18 cellular contexts compared by ENCODE assay signal in genomic region chr11:107397357-107397756, GRCh38.
DNase-seq lines count a peak whose midpoint lies in the region; TF ChIP-seq lines count a peak whose summit lies in the region.
"Had no signal": no experiment of that assay in that cellular context is flagged by ENCODE, and none has a peak within 500 bp of the region (broad histone marks: within the 10 kb centered on the region; RNA-seq: fewer than 3 reads in every experiment).

No MANE protein-coding gene starts in this region.

- intact Hi-C loops in PC-9 (cut with micrococcal nuclease; ENCODE audit: unreplicated experiment), result no loop called here

- H3K4me3 Mint-ChIP-seq in progenitor cell of endocrine pancreas (ENCODE audit: low read depth), result no peak overlapping the region
- no peak overlapping the region for H3K4me3 Mint-ChIP-seq in activated CD4-positive, alpha-beta memory T cell treated with anti-CD3 and anti-CD28 coated beads, Interleukin-2, amount 10 ng/mL, durations not matched to agents 7 days and 5 days

- peaks cover 5% of the 10 kb centered on the region for H3K4me1 Mint-ChIP-seq in progenitor cell of endocrine pancreas (ENCODE audit: low read depth)
- no peaks in the 10 kb centered on the region for H3K4me1 Mint-ChIP-seq in activated CD4-positive, alpha-beta memory T cell treated with anti-CD3 and anti-CD28 coated beads, Interleukin-2, amount 10 ng/mL, durations not matched to agents 7 days and 5 days

- 0 out of 2 replicates have a peak, but pooled peaks cover 5% of the 10 kb centered on the region for H3K9me2 ChIP-seq in PC-9 (ENCODE audit: insufficient read depth)
- H3K9me2 ChIP-seq in hepatocyte (replicated peaks; ENCODE audit: insufficient read depth), result no peaks in the 10 kb centered on the region

- no peak for TF ChIP-seq CTCF in PC-9 (conservative IDR thresholded peaks at IDR 0.05)
- TF ChIP-seq CTCF in hepatocyte (IDR thresholded peaks at IDR 0.05; ENCODE audit: poor library complexity), result no peak
- no peak for TF ChIP-seq CTCF in progenitor cell of endocrine pancreas (IDR thresholded peaks at IDR 0.05; ENCODE audit: unreplicated experiment)

- H3K36me3 ChIP-seq in PC-9 (ENCODE audit: low read depth), result peaks cover 23% of the 10 kb centered on the region
- H3K36me3 ChIP-seq in hepatocyte (replicated peaks; ENCODE audit: insufficient read depth, low read depth), result no peaks in the 10 kb centered on the region
- H3K36me3 ChIP-seq: prostate gland had no signal

- WGBS in hepatocyte (ENCODE audit: low lambda C conversion rate, missing lambda C conversion rate), result 73% methylated on average over 4 of the region's 4 CpGs

- H3K27me3 ChIP-seq in PC-9 (ENCODE audit: insufficient read depth, low read depth) (no peaks in the 10 kb centered on the region), hepatocyte (no peaks in the 10 kb centered on the region)
- H3K27me3 ChIP-seq: left lung had no signal

- peaks cover 46% of the 10 kb centered on the region for H3K36me3 Mint-ChIP-seq in progenitor cell of endocrine pancreas (ENCODE audit: insufficient read depth)
- peaks cover 51% of the 10 kb centered on the region for H3K36me3 Mint-ChIP-seq in activated CD4-positive, alpha-beta memory T cell treated with anti-CD3 and anti-CD28 coated beads, Interleukin-2, amount 10 ng/mL, durations not matched to agents 7 days and 5 days (ENCODE audit: low read depth)

- H3K27me3 Mint-ChIP-seq in progenitor cell of endocrine pancreas, result no peaks in the 10 kb centered on the region
- no peaks in the 10 kb centered on the region for H3K27me3 Mint-ChIP-seq in activated CD4-positive, alpha-beta memory T cell treated with anti-CD3 and anti-CD28 coated beads, Interleukin-2, amount 10 ng/mL, durations not matched to agents 7 days and 5 days

- no peaks in the 10 kb centered on the region for H3F3A ChIP-seq in PC-9 (ENCODE audit: insufficient read depth, low read depth)

- H3K27ac Mint-ChIP-seq in progenitor cell of endocrine pancreas, result peak overlapping the region; percentile 91
- no peak overlapping the region for H3K27ac Mint-ChIP-seq in activated CD4-positive, alpha-beta memory T cell treated with anti-CD3 and anti-CD28 coated beads, Interleukin-2, amount 10 ng/mL, durations not matched to agents 7 days and 5 days

- H3K4me1 ChIP-seq in PC-9 (replicated peaks; ENCODE audit: insufficient read depth) (peaks cover 10% of the 10 kb centered on the region), hepatocyte (ENCODE audit: insufficient read depth) (no peaks in the 10 kb centered on the region)
- H3K4me1 ChIP-seq: left lung, prostate gland had no signal

- POLR2A ChIA-PET in PC-9 (lab: Charles Lee; ENCODE audit: unreplicated experiment), result no interaction called here
- POLR2A ChIA-PET in activated CD4-positive, alpha-beta memory T cell treated with anti-CD3 and anti-CD28 coated beads, Interleukin-2, amount 10 ng/mL, durations not matched to agents 7 days and 5 days (lab: Charles Lee), result no interaction called here

- H3K79me2 ChIP-seq in PC-9 (ENCODE audit: low read depth) (no peaks in the 10 kb centered on the region), hepatocyte (no peaks in the 10 kb centered on the region)

- CTCF ChIA-PET in PC-9 (lab: Charles Lee), result no interaction called here
- CTCF ChIA-PET in activated CD4-positive, alpha-beta memory T cell treated with anti-CD3 and anti-CD28 coated beads, Interleukin-2, amount 10 ng/mL, durations not matched to agents 7 days and 5 days (lab: Charles Lee), result no interaction called here

- H3K4me2 ChIP-seq in PC-9, result no peak overlapping the region
- no peak overlapping the region for H3K4me2 ChIP-seq in hepatocyte

- peak; percentile 5 to 9 (median 8) for DNase-seq in NCI-H1417 (lab: John Stamatoyannopoulos, UW)
- no peak for DNase-seq in NCI-H1417 treated with DMSO at 0.1 percent for 48 hours (lab: John Stamatoyannopoulos, UW)
- DNase-seq in PC-9, result peak; percentile 12 to 33
- DNase-seq in hepatocyte (ENCODE audit: low spot score), result peak; percentile 40
- DNase-seq in progenitor cell of endocrine pancreas (ENCODE audit: low spot score, unreplicated experiment), result no peak
- DNase-seq in DMS114 treated with DMSO at 0.1 percent for 48 hours (lab: John Stamatoyannopoulos, UW; ENCODE audit: unreplicated experiment), result no peak
- DNase-seq in activated CD4-positive, alpha-beta memory T cell treated with anti-CD3 and anti-CD28 coated beads, Interleukin-2, amount 10 ng/mL, durations not matched to agents 7 days and 5 days, result no peak
- no peak for DNase-seq in SKM-1 (lab: John Stamatoyannopoulos, UW; ENCODE audit: unreplicated experiment)
- DNase-seq: 8988T; activated CD4-positive, alpha-beta T cell treated with anti-CD3 and anti-CD28 coated beads for 48 hours; activated T-cell treated with anti-CD3 and anti-CD28 coated beads, Interleukin-2, amount 50 U/mL, for 48 hours; cerebellar nuclear complex; NCI-H1694 treated with DMSO at 0.1 percent for 48 hours; NCI-H748 treated with DMSO at 0.1 percent for 48 hours; SHP77 treated with DMSO at 0.1 percent for 48 hours; T1000 had no signal

- H3K4me3 ChIP-seq in PC-9 (no peak overlapping the region), hepatocyte (no peak overlapping the region)
- H3K4me3 ChIP-seq: left lung, prostate gland had no signal

- peaks cover 4% of the 10 kb centered on the region; the same call in 1 of the 2 replicates for H3K9me3 ChIP-seq in PC-9 (ENCODE audit: insufficient read depth, low read depth)
- H3K9me3 ChIP-seq in hepatocyte (ENCODE audit: low read depth), result no peaks in the 10 kb centered on the region
- H3K9me3 ChIP-seq: prostate gland had no signal

- no peaks in the 10 kb centered on the region for H4K20me1 ChIP-seq in PC-9 (ENCODE audit: insufficient read depth)
- H4K20me1 ChIP-seq in hepatocyte (ENCODE audit: insufficient read depth, poor library complexity, severe bottlenecking), result no peaks in the 10 kb centered on the region

- no TSS peak for BruUV-seq in PC-9 (replicated peaks; lab: Mats Ljungman, UMichigan)

- no peak overlapping the region for H2AFZ ChIP-seq in PC-9
- no peak overlapping the region for H2AFZ ChIP-seq in hepatocyte

- peaks cover 34% of the 10 kb centered on the region for H3K9me3 Mint-ChIP-seq in progenitor cell of endocrine pancreas (ENCODE audit: low read depth)
- H3K9me3 Mint-ChIP-seq in activated CD4-positive, alpha-beta memory T cell treated with anti-CD3 and anti-CD28 coated beads, Interleukin-2, amount 10 ng/mL, durations not matched to agents 7 days and 5 days, result peaks cover 6% of the 10 kb centered on the region

- H3K27ac ChIP-seq in PC-9, result peak overlapping the region; percentile 9; the same call in 1 of the 2 replicates
- no peak overlapping the region for H3K27ac ChIP-seq in hepatocyte
- H3K27ac ChIP-seq: left lung, prostate gland had no signal

Comparison
In these comparisons a context has a peak if more than half of its experiments do, and no peak if none do; other contexts are left out.
1. DNase-seq: peak in NCI-H1417 (3 of 3), PC-9 (2 of 2) and hepatocyte (single experiment); none in NCI-H1417 treated with DMSO at 0.1 percent for 48 hours (single experiment), progenitor cell of endocrine pancreas (single experiment), DMS114 treated with DMSO at 0.1 percent for 48 hours (single experiment), activated CD4-positive, alpha-beta memory T cell treated with anti-CD3 and anti-CD28 coated beads, Interleukin-2, amount 10 ng/mL, durations not matched to agents 7 days and 5 days (single experiment) and SKM-1 (single experiment).